1 cellular context compared by ENCODE assay signal in the genomic region with DNA sequence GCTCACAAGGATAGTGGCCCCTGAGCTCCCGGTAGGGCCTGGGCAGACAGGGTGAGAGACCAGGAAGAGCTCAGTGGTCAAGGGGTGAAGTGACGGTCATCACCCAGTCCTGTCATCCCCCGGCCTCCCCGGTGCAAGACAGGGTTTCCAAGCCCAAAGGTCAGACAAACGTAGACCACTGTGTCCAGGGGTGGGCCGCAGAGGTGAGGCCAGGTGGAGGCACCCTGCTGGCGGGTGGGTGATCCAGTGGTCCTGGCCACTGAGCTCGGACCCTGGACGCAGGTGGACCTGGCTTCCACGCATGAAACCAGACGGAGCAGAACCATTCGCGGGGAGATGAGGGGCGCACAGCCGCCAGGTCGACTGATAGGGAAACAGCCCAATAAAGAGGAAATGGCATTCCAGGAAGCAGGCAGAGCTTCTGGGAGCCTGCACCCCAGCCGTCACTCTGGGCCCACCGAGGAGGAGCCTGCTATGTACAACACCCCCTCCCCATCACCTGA.
TF ChIP-seq lines count a peak whose summit lies in the region.

No MANE protein-coding gene starts in this region.

TF ChIP-seq in HEK293, 187 proteins besides CTCF, POLR2A, EP300 and RAD21 (continued from another document):
- TF ChIP-seq ZNF692 (tag by site-specific recombination; IDR thresholded peaks at IDR 0.05) (peak; percentile 82), ZNF335 (tag by site-specific recombination; conservative IDR thresholded peaks at IDR 0.05) (0 out of 2 replicates have a peak, but pooled peaks have one; percentile 9)
